10 cellular contexts compared by ENCODE assay signal in genomic region chr12:63940295-63940997, GRCh38.
DNase-seq lines count a peak whose midpoint lies in the region; ATAC-seq and TF ChIP-seq lines count a peak whose summit lies in the region.
"Had no signal": no experiment of that assay in that cellular context is flagged by ENCODE, and none has a peak within 500 bp of the region (broad histone marks: within the 10 kb centered on the region; RNA-seq: fewer than 3 reads in every experiment).

No MANE protein-coding gene starts in this region.

- TF ChIP-seq CTCF in MM.1S (IDR thresholded peaks at IDR 0.05; ENCODE audit: low read length), result no peak

- H3K27ac ChIP-seq in MM.1S (ENCODE audit: low read length), result no peak overlapping the region

- ATAC-seq in HG03521 (IDR thresholded peaks at IDR 0.05; ENCODE audit: unreplicated experiment), result no peak

- DNase-seq in NCI-H1417 (lab: John Stamatoyannopoulos, UW) (peak in 2 of 3 experiments; percentile 14 to 47), NCI-H1417 treated with DMSO at 0.1 percent for 48 hours (lab: John Stamatoyannopoulos, UW) (no peak), OCI-M1 (lab: John Stamatoyannopoulos, UW) (peak; percentile 8), globus pallidus (ENCODE audit: low spot score) (peak; percentile 80), retina (peak; percentile 81), MM.1S (no peak)
- DNase-seq in activated naive CD4-positive, alpha-beta T cell treated with Interleukin-2 at 50 U/mL for 16 hours, result no peak
- DNase-seq: NCI-H510A treated with DMSO at 0.1 percent for 48 hours, T-helper 2 cell had no signal

- no peaks in the 10 kb centered on the region for H3K9me2 ChIP-seq in MM.1S (replicated peaks; ENCODE audit: insufficient read depth, low read length)

- no peaks in the 10 kb centered on the region for H3F3A ChIP-seq in MM.1S (ENCODE audit: insufficient read depth, low read length)

- H3K9me3 ChIP-seq in MM.1S (replicated peaks; ENCODE audit: insufficient read depth, low read length), result no peaks in the 10 kb centered on the region

- H3K79me2 ChIP-seq in MM.1S (ENCODE audit: low read length), result no peaks in the 10 kb centered on the region

- no peaks in the 10 kb centered on the region for H3K27me3 ChIP-seq in MM.1S (replicated peaks; ENCODE audit: insufficient read depth, low read length)

- no peak overlapping the region for H3K4me3 ChIP-seq in MM.1S (ENCODE audit: low read length)

- H2AFZ ChIP-seq in MM.1S (ENCODE audit: low read length), result no peak overlapping the region

- no peaks in the 10 kb centered on the region for H3K36me3 ChIP-seq in MM.1S (replicated peaks; ENCODE audit: insufficient read depth, low read length)

- H3K4me2 ChIP-seq in MM.1S (ENCODE audit: low read depth, low read length), result no peak overlapping the region

- no peaks in the 10 kb centered on the region for H4K20me1 ChIP-seq in MM.1S (ENCODE audit: insufficient read depth, low read length)

- no peaks in the 10 kb centered on the region for H3K4me1 ChIP-seq in MM.1S (ENCODE audit: low read length)

- no peak overlapping the region for H3K9ac ChIP-seq in MM.1S (ENCODE audit: low read length)

Comparison
In these comparisons a context has a peak if more than half of its experiments do, and no peak if none do; other contexts are left out.
1. DNase-seq: peak in NCI-H1417 (2 of 3), OCI-M1 (single experiment), globus pallidus (single experiment) and retina (single experiment); none in NCI-H1417 treated with DMSO at 0.1 percent for 48 hours (single experiment), MM.1S (single experiment) and activated naive CD4-positive, alpha-beta T cell treated with Interleukin-2 at 50 U/mL for 16 hours (single experiment).